In genomic region chr1:166910396-166910994, GRCh38 we compare ENCODE assay signal across 8 cellular contexts. TPM values are rescaled to one million over a fixed set of nuclear protein-coding genes. Genes with fewer than 3 reads are reported as not detected.
A peak's percentile ranks its signal among the peaks of the same experiment; 100 is the strongest.
DNase-seq lines count a peak whose midpoint lies in the region; ATAC-seq and TF ChIP-seq lines count a peak whose summit lies in the region.

No MANE protein-coding gene starts in this region.

- peaks cover 3% of the 10 kb centered on the region for H3K27me3 ChIP-seq in adipocyte (replicated peaks; ENCODE audit: control insufficient read depth, insufficient read depth, low read length)

- DNase-seq in GM13977 (ENCODE audit: low spot score) (peak; percentile 80), NCI-H1436 (lab: John Stamatoyannopoulos, UW) (peak; percentile 82), SW 1271 (lab: John Stamatoyannopoulos, UW) (peak; percentile 3 to 74), adipocyte (ENCODE audit: low read depth) (peak; percentile 67), left ventricle myocardium superior (peak; percentile 38), skeletal muscle cell (ENCODE audit: low read depth) (peak; percentile 34)

- no peaks in the 10 kb centered on the region for H3K36me3 ChIP-seq in adipocyte (ENCODE audit: control insufficient read depth, insufficient read depth, low read length, severe bottlenecking)

- H3K4me3 ChIP-seq in adipocyte (ENCODE audit: low read length), result no peak overlapping the region
- no peak overlapping the region for H3K4me3 ChIP-seq in skeletal muscle cell (ENCODE audit: low read depth, low read length)

- TF ChIP-seq CTCF in GM13977 (IDR thresholded peaks at IDR 0.05; ENCODE audit: extremely low read depth, insufficient read depth, missing control alignments), result peak; percentile 73

- intact Hi-C loops in left ventricle myocardium superior (cut with micrococcal nuclease), result loop anchor here (5.0 kb wide), 1 partner anchor 147 kb away; no protein-coding TSS in a partner anchor

- no peak overlapping the region for H3K9ac ChIP-seq in adipocyte (ENCODE audit: low read length)

- peaks cover 10% of the 10 kb centered on the region for H3K9me3 ChIP-seq in adipocyte (ENCODE audit: control insufficient read depth, low read length)

- in situ Hi-C loops in GM13977 (cut with MboI; ENCODE audit: low pct_unique_long_range_greater_than_20kb, low sequenced_read_pairs, unreplicated experiment), result loop anchor here (5.0 to 25.0 kb wide), 2 partner anchors 152 to 527 kb away; no protein-coding TSS in a partner anchor

- ATAC-seq in HG02870 (IDR thresholded peaks at IDR 0.05; ENCODE audit: unreplicated experiment) (peak; percentile 96), left ventricle myocardium superior (peak; percentile 93), GM19397 (IDR thresholded peaks at IDR 0.05; ENCODE audit: unreplicated experiment) (no peak)

- peaks cover 5% of the 10 kb centered on the region for H3K4me1 ChIP-seq in adipocyte (ENCODE audit: control insufficient read depth, insufficient read depth, low read length)

RNA-seq across cellular contexts. Expression of gene TADA1, which starts 34.4 kb away (rescaled TPM):
- 9.6 TPM for total RNA-seq in left ventricle myocardium superior
